Comparison of ENCODE assay signal across 8 cellular contexts in the genomic region with DNA sequence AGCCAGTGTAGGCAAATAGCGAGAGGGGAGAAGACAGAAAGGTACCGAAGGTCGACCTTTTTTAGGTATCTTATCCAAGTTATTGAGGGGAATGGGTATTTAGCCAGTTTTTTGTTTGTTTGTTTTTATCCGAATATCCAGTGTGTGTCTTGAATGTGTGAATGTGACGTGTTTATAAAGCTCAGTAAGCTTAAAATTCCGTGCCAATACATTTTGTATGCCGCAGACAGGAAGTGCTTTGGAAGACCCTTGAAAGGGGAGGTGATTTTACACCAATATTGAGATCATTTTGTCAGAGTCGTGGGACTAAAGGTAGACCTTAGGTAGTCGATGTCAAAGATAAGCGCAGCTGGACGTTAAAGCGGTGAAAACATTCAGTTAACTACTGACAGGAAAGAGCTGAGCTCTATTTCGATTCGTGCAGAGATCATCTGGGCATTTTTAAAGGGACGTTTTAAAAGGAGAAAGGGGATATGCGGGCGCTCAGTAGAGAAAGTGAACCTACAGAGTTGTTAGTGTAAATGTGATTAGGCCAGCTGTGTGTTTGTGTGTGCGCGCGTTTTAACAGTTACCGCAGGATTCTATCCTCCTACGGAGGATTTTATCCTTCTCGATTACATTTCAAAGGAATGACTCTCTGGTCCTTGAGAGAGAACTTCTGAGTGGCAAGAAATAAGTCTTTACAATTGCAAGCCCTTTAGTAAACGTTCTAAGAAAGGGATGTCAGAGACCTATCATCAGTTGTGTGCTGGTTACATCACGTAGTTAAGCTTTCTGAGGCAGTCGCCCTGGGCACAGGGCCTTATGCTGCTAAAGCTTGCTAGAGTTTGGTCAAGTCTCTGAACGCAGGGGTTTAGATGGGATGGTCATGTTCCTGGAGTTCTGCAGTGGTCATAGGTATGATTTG.
A peak's percentile ranks its signal among the peaks of the same experiment; 100 is the strongest.
DNase-seq lines count a peak whose midpoint lies in the region; ATAC-seq and TF ChIP-seq lines count a peak whose summit lies in the region.

No MANE protein-coding gene starts in this region.

- no peaks in the 10 kb centered on the region for H3K27me3 ChIP-seq in neutrophil

- POLR2A ChIA-PET in RWPE1 (lab: Yijun Ruan, JAX; ENCODE audit: low non-redundant PET) = no interaction called here

- no peaks in the 10 kb centered on the region for H3K36me3 ChIP-seq in neutrophil

- peak overlapping the region; percentile 76 to 87 for H3K4me3 ChIP-seq in neutrophil (ENCODE audit: low read depth in 1 of 2, low read length in 1 of 2)

- no peak for TF ChIP-seq CTCF in RWPE1 (conservative IDR thresholded peaks at IDR 0.05; ENCODE audit: low read depth)
- TF ChIP-seq CTCF in neutrophil (IDR thresholded peaks at IDR 0.05) = no peak

- peaks cover 69 to 73% of the 10 kb centered on the region in 2 experiments for H3K4me1 ChIP-seq in neutrophil (ENCODE audit: control insufficient read depth in 1 of 2, insufficient read depth in 1 of 2, low read depth in 1 of 2, low read length in 1 of 2)

- peak; percentile 78 for DNase-seq in DMS79 treated with DMSO at 0.1 percent for 48 hours (lab: John Stamatoyannopoulos, UW)
- DNase-seq in RWPE1 (ENCODE audit: low spot score) = no peak
- DNase-seq in fibroblast of gingiva (ENCODE audit: low read depth) = peak; percentile 33
- DNase-seq in activated CD4-positive, CD25-positive, alpha-beta regulatory T cell treated with anti-CD3 and anti-CD28 coated beads, Interleukin-2, amount 50 U/mL, for 72 hours = no peak

- peak; percentile 2 for ATAC-seq in HG02840 (IDR thresholded peaks at IDR 0.05; ENCODE audit: low FRiP score, unreplicated experiment)
- no peak for ATAC-seq in HG03565 (IDR thresholded peaks at IDR 0.05; ENCODE audit: unreplicated experiment)
- no peak for ATAC-seq in HG03196 (IDR thresholded peaks at IDR 0.05; ENCODE audit: unreplicated experiment)

- no peaks in the 10 kb centered on the region for H3K9me3 ChIP-seq in neutrophil

- H3K27ac ChIP-seq in RWPE1 = peak overlapping the region; percentile 89
- H3K27ac ChIP-seq in neutrophil = peak overlapping the region; percentile 79

- CTCF ChIA-PET in RWPE1 (lab: Yijun Ruan, JAX) = interaction anchor here (0.8 kb wide), 1 partner anchor 76 kb away, joined by 4 read pairs; no protein-coding TSS in a partner anchor

Comparison
In these comparisons a context has a peak if more than half of its experiments do, and no peak if none do; other contexts are left out.
1. DNase-seq: peak in DMS79 treated with DMSO at 0.1 percent for 48 hours (single experiment) and fibroblast of gingiva (single experiment); none in RWPE1 (single experiment) and activated CD4-positive, CD25-positive, alpha-beta regulatory T cell treated with anti-CD3 and anti-CD28 coated beads, Interleukin-2, amount 50 U/mL, for 72 hours (single experiment).